ENCODE assay signal across 1 cellular context in the genomic region with DNA sequence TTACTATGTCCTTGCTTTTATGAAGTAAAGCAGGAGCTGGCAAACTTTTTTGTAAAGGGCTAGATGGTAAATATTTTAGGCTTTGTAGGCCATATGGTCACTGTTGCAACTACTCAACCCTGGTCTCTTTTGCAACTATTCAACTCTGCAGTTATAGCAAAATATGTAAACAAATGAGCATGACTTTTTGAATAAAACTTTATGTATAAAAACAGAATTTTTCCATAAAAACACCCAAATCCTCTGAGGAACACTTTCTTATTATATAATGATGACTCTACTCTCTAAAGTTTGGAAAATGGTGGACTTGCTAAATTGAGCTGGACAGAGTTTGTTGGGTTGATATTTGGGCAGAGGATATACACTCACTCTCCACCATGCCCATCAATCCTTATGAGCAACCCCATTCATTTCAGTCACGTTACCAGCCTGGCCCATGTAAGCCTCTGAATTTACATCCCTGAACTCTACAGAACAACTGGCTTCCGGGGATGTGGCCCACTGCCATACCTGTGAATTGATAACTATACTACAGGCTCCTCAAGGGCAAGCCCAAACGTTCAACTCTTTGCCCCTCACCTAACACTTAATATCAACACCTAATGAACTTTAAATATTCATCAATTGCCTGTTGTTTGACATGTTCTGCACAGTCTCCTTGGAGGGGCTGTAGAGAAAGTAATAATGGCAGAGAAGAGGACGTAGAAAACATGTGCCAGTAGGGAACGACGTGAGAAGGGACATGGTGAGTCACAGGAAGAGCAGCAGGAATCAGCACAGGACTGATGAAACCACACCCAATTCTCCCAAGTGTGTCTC.
TF ChIP-seq lines count a peak whose summit lies in the region.

No MANE protein-coding gene starts in this region.

TF ChIP-seq in K562, 482 proteins besides CTCF, POLR2A, EP300 and RAD21 (continued from another document and continues in another):
- TF ChIP-seq, protein P1, sequence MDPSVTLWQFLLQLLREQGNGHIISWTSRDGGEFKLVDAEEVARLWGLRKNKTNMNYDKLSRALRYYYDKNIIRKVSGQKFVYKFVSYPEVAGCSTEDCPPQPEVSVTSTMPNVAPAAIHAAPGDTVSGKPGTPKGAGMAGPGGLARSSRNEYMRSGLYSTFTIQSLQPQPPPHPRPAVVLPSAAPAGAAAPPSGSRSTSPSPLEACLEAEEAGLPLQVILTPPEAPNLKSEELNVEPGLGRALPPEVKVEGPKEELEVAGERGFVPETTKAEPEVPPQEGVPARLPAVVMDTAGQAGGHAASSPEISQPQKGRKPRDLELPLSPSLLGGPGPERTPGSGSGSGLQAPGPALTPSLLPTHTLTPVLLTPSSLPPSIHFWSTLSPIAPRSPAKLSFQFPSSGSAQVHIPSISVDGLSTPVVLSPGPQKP (CRISPR knock-in tag; IDR thresholded peaks at IDR 0.05) = no peak
- TF ChIP-seq HNRNPH1 (optimal IDR thresholded peaks at IDR 0.05; ENCODE audit: low read depth, low read length) (no peak), MAFG (tag; conservative IDR thresholded peaks at IDR 0.05) (no peak), ZNF778 (CRISPR knock-in tag; IDR thresholded peaks at IDR 0.05) (no peak), MYNN (IDR thresholded peaks at IDR 0.05) (no peak), MYNN (CRISPR knock-in tag; IDR thresholded peaks at IDR 0.05) (no peak), NFIX (CRISPR knock-in tag; IDR thresholded peaks at IDR 0.05; ENCODE audit: low read depth) (no peak), ZNF134 (CRISPR knock-in tag; conservative IDR thresholded peaks at IDR 0.05) (no peak), PTTG1 (tag; IDR thresholded peaks at IDR 0.05; ENCODE audit: low read depth) (peak; percentile 56), TEAD1 (CRISPR knock-in tag; IDR thresholded peaks at IDR 0.05) (no peak), MEF2A (IDR thresholded peaks at IDR 0.05; ENCODE audit: control insufficient read depth, low read depth, low read length) (no peak), RHOXF2B (CRISPR knock-in tag; conservative IDR thresholded peaks at IDR 0.05) (0 out of 2 replicates have a peak, but pooled peaks have one; percentile 36), ERF (CRISPR knock-in tag; IDR thresholded peaks at IDR 0.05) (no peak), PHF21A (IDR thresholded peaks at IDR 0.05; ENCODE audit: borderline replicate concordance, low read depth) (no peak), FOXJ2 (tag; IDR thresholded peaks at IDR 0.05) (no peak), HLTF (IDR thresholded peaks at IDR 0.05) (no peak), ZNF232 (CRISPR knock-in tag; IDR thresholded peaks at IDR 0.05) (no peak), JUND (IDR thresholded peaks at IDR 0.05; ENCODE audit: borderline replicate concordance, low read depth, low read length) (peak; percentile 95), JUND (tag; IDR thresholded peaks at IDR 0.05; ENCODE audit: borderline replicate concordance, low read depth, low read length) (peak; percentile 96), NCOA2 (IDR thresholded peaks at IDR 0.05; ENCODE audit: partially characterized antibody in 2 of 2) (no peak), TOE1 (IDR thresholded peaks at IDR 0.05; ENCODE audit: borderline replicate concordance) (peak; percentile 44; the same call in 1 of the 2 replicates), TOE1 (CRISPR knock-in tag; IDR thresholded peaks at IDR 0.05; ENCODE audit: borderline replicate concordance, low read depth) (no peak), SNRNP70 (optimal IDR thresholded peaks at IDR 0.05; ENCODE audit: low read depth, low read length) (no peak), EHMT2 (IDR thresholded peaks at IDR 0.05) (peak; percentile 82), ARNT (IDR thresholded peaks at IDR 0.05) (peak in 1 of 2 experiments; percentile 75; a peak in 1 of 4 replicates), ZNF354B (CRISPR knock-in tag; IDR thresholded peaks at IDR 0.05) (no peak), ZBTB7A (IDR thresholded peaks at IDR 0.05; ENCODE audit: borderline replicate concordance, control insufficient read depth, low read depth, low read length) (no peak), SMAD2 (IDR thresholded peaks at IDR 0.05; ENCODE audit: low read depth, low read length) (no peak), CREBBP (IDR thresholded peaks at IDR 0.05; ENCODE audit: low read depth, low read length) (no peak), LEF1 (IDR thresholded peaks at IDR 0.05) (peak; percentile 30; the same call in 1 of the 2 replicates), WHSC1 (IDR thresholded peaks at IDR 0.05; ENCODE audit: low read length) (no peak), BRCA1 (IDR thresholded peaks at IDR 0.05) (no peak), BRCA1 (CRISPR knock-in tag; IDR thresholded peaks at IDR 0.05) (no peak), RBM14 (IDR thresholded peaks at IDR 0.05; ENCODE audit: borderline replicate concordance, insufficient read depth, low read depth, low read length) (no peak), SREBF1 (IDR thresholded peaks at IDR 0.05; ENCODE audit: borderline replicate concordance, low read depth, low read length) (no peak), ZKSCAN8 (CRISPR knock-in tag; IDR thresholded peaks at IDR 0.05) (peak; percentile 83; the same call in 1 of the 2 replicates), CXXC5 (CRISPR knock-in tag; IDR thresholded peaks at IDR 0.05) (peak; percentile 94), HNRNPLL (IDR thresholded peaks at IDR 0.05; ENCODE audit: low read depth, low read length, poor library complexity, severe bottlenecking) (no peak), CHD4 (IDR thresholded peaks at IDR 0.05; ENCODE audit: insufficient read depth, insufficient replicate concordance, low read depth, low read length, poor library complexity, severe bottlenecking) (no peak), ZNF239 (CRISPR knock-in tag; IDR thresholded peaks at IDR 0.05) (0 out of 2 replicates have a peak, but pooled peaks have one; percentile 26), ZNF274 (IDR thresholded peaks at IDR 0.05; ENCODE audit: borderline replicate concordance, low read depth, low read length) (no peak), EWSR1 (IDR thresholded peaks at IDR 0.05; ENCODE audit: borderline replicate concordance, low read depth, partially characterized antibody) (no peak), ZFP36 (IDR thresholded peaks at IDR 0.05; ENCODE audit: low read depth, low read length, partially characterized antibody) (no peak), STAG1 (CRISPR knock-in tag; IDR thresholded peaks at IDR 0.05; ENCODE audit: borderline replicate concordance) (no peak), ZNF197 (CRISPR knock-in tag; IDR thresholded peaks at IDR 0.05; ENCODE audit: low read depth) (no peak), TEAD2 (tag; IDR thresholded peaks at IDR 0.05) (no peak), GATAD2B (IDR thresholded peaks at IDR 0.05; ENCODE audit: borderline replicate concordance) (no peak), MIER1 (IDR thresholded peaks at IDR 0.05; ENCODE audit: low read depth) (no peak), DNMT1 (IDR thresholded peaks at IDR 0.05) (0 out of 2 replicates have a peak, but pooled peaks have one; percentile 3), ZNF551 (CRISPR knock-in tag; IDR thresholded peaks at IDR 0.05) (no peak), ZNF766 (CRISPR knock-in tag; conservative IDR thresholded peaks at IDR 0.05) (peak; percentile 75), TCF7 (IDR thresholded peaks at IDR 0.05; ENCODE audit: borderline replicate concordance) (no peak)
- TF ChIP-seq, protein P2, sequence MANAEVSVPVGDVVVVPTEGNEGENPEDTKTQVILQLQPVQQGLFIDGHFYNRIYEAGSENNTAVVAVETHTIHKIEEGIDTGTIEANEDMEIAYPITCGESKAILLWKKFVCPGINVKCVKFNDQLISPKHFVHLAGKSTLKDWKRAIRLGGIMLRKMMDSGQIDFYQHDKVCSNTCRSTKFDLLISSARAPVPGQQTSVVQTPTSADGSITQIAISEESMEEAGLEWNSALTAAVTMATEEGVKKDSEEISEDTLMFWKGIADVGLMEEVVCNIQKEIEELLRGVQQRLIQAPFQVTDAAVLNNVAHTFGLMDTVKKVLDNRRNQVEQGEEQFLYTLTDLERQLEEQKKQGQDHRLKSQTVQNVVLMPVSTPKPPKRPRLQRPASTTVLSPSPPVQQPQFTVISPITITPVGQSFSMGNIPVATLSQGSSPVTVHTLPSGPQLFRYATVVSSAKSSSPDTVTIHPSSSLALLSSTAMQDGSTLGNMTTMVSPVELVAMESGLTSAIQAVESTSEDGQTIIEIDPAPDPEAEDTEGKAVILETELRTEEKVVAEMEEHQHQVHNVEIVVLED (CRISPR knock-in tag; IDR thresholded peaks at IDR 0.05) = no peak
- TF ChIP-seq, protein P3, sequence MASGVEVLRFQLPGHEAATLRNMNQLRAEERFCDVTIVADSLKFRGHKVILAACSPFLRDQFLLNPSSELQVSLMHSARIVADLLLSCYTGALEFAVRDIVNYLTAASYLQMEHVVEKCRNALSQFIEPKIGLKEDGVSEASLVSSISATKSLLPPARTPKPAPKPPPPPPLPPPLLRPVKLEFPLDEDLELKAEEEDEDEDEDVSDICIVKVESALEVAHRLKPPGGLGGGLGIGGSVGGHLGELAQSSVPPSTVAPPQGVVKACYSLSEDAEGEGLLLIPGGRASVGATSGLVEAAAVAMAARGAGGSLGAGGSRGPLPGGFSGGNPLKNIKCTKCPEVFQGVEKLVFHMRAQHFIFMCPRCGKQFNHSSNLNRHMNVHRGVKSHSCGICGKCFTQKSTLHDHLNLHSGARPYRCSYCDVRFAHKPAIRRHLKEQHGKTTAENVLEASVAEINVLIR (CRISPR knock-in tag; IDR thresholded peaks at IDR 0.05) = peak; percentile 41; the same call in 1 of the 2 replicates
- TF ChIP-seq, protein P4, sequence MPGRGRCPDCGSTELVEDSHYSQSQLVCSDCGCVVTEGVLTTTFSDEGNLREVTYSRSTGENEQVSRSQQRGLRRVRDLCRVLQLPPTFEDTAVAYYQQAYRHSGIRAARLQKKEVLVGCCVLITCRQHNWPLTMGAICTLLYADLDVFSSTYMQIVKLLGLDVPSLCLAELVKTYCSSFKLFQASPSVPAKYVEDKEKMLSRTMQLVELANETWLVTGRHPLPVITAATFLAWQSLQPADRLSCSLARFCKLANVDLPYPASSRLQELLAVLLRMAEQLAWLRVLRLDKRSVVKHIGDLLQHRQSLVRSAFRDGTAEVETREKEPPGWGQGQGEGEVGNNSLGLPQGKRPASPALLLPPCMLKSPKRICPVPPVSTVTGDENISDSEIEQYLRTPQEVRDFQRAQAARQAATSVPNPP (IDR thresholded peaks at IDR 0.05; ENCODE audit: borderline replicate concordance, insufficient read depth, insufficient read length) = no peak
- TF ChIP-seq, protein P5, sequence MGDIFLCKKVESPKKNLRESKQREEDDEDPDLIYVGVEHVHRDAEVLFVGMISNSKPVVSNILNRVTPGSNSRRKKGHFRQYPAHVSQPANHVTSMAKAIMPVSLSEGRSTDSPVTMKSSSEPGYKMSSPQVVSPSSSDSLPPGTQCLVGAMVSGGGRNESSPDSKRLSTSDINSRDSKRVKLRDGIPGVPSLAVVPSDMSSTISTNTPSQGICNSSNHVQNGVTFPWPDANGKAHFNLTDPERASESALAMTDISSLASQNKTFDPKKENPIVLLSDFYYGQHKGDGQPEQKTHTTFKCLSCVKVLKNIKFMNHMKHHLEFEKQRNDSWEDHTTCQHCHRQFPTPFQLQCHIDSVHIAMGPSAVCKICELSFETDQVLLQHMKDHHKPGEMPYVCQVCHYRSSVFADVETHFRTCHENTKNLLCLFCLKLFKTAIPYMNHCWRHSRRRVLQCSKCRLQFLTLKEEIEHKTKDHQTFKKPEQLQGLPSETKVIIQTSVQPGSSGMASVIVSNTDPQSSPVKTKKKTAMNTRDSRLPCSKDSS (IDR thresholded peaks at IDR 0.05; ENCODE audit: low read depth, partially characterized antibody) = no peak
- TF ChIP-seq, protein P6, sequence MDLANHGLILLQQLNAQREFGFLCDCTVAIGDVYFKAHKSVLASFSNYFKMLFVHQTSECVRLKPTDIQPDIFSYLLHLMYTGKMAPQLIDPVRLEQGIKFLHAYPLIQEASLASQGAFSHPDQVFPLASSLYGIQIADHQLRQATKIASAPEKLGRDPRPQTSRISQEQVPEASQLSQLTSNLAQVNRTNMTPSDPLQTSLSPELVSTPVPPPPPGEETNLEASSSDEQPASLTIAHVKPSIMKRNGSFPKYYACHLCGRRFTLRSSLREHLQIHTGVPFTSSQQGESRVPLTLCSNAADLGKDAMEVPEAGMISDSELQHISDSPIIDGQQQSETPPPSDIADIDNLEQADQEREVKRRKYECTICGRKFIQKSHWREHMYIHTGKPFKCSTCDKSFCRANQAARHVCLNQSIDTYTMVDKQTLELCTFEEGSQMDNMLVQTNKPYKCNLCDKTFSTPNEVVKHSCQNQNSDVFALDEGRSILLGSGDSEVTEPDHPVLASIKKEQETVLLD (IDR thresholded peaks at IDR 0.05) = peak; percentile 64; the same call in 1 of the 2 replicates
- TF ChIP-seq, protein P7, sequence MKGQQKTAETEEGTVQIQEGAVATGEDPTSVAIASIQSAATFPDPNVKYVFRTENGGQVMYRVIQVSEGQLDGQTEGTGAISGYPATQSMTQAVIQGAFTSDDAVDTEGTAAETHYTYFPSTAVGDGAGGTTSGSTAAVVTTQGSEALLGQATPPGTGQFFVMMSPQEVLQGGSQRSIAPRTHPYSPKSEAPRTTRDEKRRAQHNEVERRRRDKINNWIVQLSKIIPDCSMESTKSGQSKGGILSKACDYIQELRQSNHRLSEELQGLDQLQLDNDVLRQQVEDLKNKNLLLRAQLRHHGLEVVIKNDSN (CRISPR knock-in tag; IDR thresholded peaks at IDR 0.05) = no peak
- TF ChIP-seq, protein P8, sequence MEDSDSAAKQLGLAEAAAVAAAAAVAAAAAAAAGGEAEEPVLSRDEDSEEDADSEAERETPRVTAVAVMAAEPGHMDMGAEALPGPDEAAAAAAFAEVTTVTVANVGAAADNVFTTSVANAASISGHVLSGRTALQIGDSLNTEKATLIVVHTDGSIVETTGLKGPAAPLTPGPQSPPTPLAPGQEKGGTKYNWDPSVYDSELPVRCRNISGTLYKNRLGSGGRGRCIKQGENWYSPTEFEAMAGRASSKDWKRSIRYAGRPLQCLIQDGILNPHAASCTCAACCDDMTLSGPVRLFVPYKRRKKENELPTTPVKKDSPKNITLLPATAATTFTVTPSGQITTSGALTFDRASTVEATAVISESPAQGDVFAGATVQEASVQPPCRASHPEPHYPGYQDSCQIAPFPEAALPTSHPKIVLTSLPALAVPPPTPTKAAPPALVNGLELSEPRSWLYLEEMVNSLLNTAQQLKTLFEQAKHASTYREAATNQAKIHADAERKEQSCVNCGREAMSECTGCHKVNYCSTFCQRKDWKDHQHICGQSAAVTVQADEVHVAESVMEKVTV (CRISPR knock-in tag; IDR thresholded peaks at IDR 0.05) = no peak
- TF ChIP-seq, protein P9, sequence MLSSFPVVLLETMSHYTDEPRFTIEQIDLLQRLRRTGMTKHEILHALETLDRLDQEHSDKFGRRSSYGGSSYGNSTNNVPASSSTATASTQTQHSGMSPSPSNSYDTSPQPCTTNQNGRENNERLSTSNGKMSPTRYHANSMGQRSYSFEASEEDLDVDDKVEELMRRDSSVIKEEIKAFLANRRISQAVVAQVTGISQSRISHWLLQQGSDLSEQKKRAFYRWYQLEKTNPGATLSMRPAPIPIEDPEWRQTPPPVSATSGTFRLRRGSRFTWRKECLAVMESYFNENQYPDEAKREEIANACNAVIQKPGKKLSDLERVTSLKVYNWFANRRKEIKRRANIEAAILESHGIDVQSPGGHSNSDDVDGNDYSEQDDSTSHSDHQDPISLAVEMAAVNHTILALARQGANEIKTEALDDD (IDR thresholded peaks at IDR 0.05) = no peak
